8 cellular contexts compared by ENCODE assay signal in genomic region chr19:48391100-48392005, GRCh38. TPM values are rescaled to one million over a fixed set of nuclear protein-coding genes. Genes with fewer than 3 reads are reported as not detected.
DNase-seq lines count a peak whose midpoint lies in the region; ATAC-seq and TF ChIP-seq lines count a peak whose summit lies in the region.

TSS of gene KDELR1 (minus strand) at chr19:48391551. CDS start at chr19:48391358, 193 bp downstream.

- TF ChIP-seq CTCF in HEK293 (tag by site-specific recombination; IDR thresholded peaks at IDR 0.05) (peak; percentile 95), activated B cell treated with CpG ODN at 0.5 μM for 24 hours (IDR thresholded peaks at IDR 0.05) (peak; percentile 51), spleen (IDR thresholded peaks at IDR 0.05 in 8 of 11, conservative IDR thresholded peaks at IDR 0.05 in 3 of 11) (peak; percentile 61 to 99 (median 92))

- peaks cover 35% of the 10 kb centered on the region for H3K4me1 Mint-ChIP-seq in activated B cell treated with CpG ODN at 0.5 μM for 24 hours

- peaks cover 29% of the 10 kb centered on the region for H3K36me3 Mint-ChIP-seq in activated B cell treated with CpG ODN at 0.5 μM for 24 hours (ENCODE audit: low read depth)

- no peak for TF ChIP-seq POLR2A in spleen (IDR thresholded peaks at IDR 0.05)

- intact Hi-C loops in activated B cell treated with CpG ODN at 0.5 μM for 24 hours (cut with micrococcal nuclease) (loop anchor here (1.0 to 5.0 kb wide), 5 partner anchors 54 to 121 kb away; partner anchors contain the start of genes CYTH2, GRWD1 and LMTK3), spleen (cut with DNase I; ENCODE audit: low total_unique reads) (no loop called here)

- peak; percentile 69 for DNase-seq in EL
- DNase-seq in NCI-H1694 treated with DMSO at 0.1 percent for 48 hours (lab: John Stamatoyannopoulos, UW): peak; percentile 64
- DNase-seq in activated B cell treated with CpG ODN at 0.5 μM for 24 hours: peak; percentile 83
- DNase-seq in central memory CD4-positive, alpha-beta T cell: peak; percentile 65
- DNase-seq in iris pigment epithelial cell (ENCODE audit: low read depth): peak; percentile 58
- peak; percentile 93 for DNase-seq in spleen

- H3K4me1 ChIP-seq in HEK293 (ENCODE audit: control insufficient read depth, insufficient read depth, low read length) (peaks cover 10% of the 10 kb centered on the region), spleen (peaks cover 2 to 64% (median 37%) of the 10 kb centered on the region in 6 donors)

- 2 to 6% (median 3%) methylated on average over 25 to 42 of the region's 42 CpGs for WGBS in spleen, 5 donors

- CTCF ChIA-PET in HEK293 (lab: Yijun Ruan, JAX): interaction anchor here (0.6 to 3.4 kb wide), 58 partner anchors 10 to 1522 kb away, joined by 3 to 69 read pairs (median 4); partner anchors contain the start of genes GRWD1, SYNGR4 and TMEM143
- CTCF ChIA-PET in activated B cell treated with CpG ODN at 0.5 μM for 24 hours (lab: Charles Lee): interaction anchor here (0.8 to 2.2 kb wide), 16 partner anchors 10 to 220 kb away, joined by 3 to 22 read pairs (median 5); partner anchors contain the start of genes SYNGR4 and TMEM143

- POLR2A ChIA-PET in HEK293 (lab: Yijun Ruan, JAX): interaction anchor here (0.5 to 1.9 kb wide), 26 partner anchors 9 to 1282 kb away, joined by 3 to 42 read pairs (median 4); partner anchors contain the start of genes CARD8, EMP3, RPL18 and SPHK2
- POLR2A ChIA-PET in activated B cell treated with CpG ODN at 0.5 μM for 24 hours (lab: Charles Lee): interaction anchor here (0.6 to 2.1 kb wide), 14 partner anchors 9 to 894 kb away, joined by 3 to 30 read pairs (median 5); partner anchors contain the start of genes GRWD1, RPL18, SPHK2 and SYNGR4

- no peaks in the 10 kb centered on the region for H3K9me3 Mint-ChIP-seq in activated B cell treated with CpG ODN at 0.5 μM for 24 hours

- peaks cover 19% of the 10 kb centered on the region for H3K27me3 Mint-ChIP-seq in activated B cell treated with CpG ODN at 0.5 μM for 24 hours

- ATAC-seq in activated B cell treated with CpG ODN at 0.5 μM for 24 hours (ENCODE audit: low read depth) (peak; percentile 84), GM18870 (IDR thresholded peaks at IDR 0.05; ENCODE audit: unreplicated experiment) (no peak)

- H3K4me3 Mint-ChIP-seq in activated B cell treated with CpG ODN at 0.5 μM for 24 hours: peak within 1 kb of the TSS; percentile 96

- H3K4me3 ChIP-seq in HEK293 (ENCODE audit: low read depth, low read length) (peak within 1 kb of the TSS; percentile 86), spleen (peak within 1 kb of the TSS; percentile 68 to 98 (median 87))

- H3K27me3 ChIP-seq in spleen (replicated peaks in 1 of 7): peaks cover 7 to 42% (median 38%) of the 10 kb centered on the region in 7 donors

- H3K9me3 ChIP-seq in HEK293 (ENCODE audit: control insufficient read depth, insufficient read depth, low read depth, low read length) (no peaks in the 10 kb centered on the region), spleen (no peaks in the 10 kb centered on the region)

- H3K27ac Mint-ChIP-seq in activated B cell treated with CpG ODN at 0.5 μM for 24 hours: peak within 1 kb of the TSS; percentile 88

- H3K36me3 ChIP-seq in HEK293 (ENCODE audit: control insufficient read depth in 2 of 2, insufficient read depth in 1 of 2, low read length in 2 of 2) (peaks cover 32 to 33% of the 10 kb centered on the region in 2 experiments), spleen (peaks cover 0 to 32% (median 27%) of the 10 kb centered on the region in 6 donors)

- peak within 1 kb of the TSS; percentile 94 for H3K27ac ChIP-seq in HEK293 (ENCODE audit: extremely low read depth, low read depth, low read length)
- peak within 1 kb of the TSS; percentile 78 to 93 (median 88) for H3K27ac ChIP-seq in spleen

TF ChIP-seq in HEK293, 187 proteins besides CTCF, POLR2A, EP300 and RAD21 (continues in another document):
- TF ChIP-seq RBAK (tag by site-specific recombination; IDR thresholded peaks at IDR 0.05): no peak
- 0 out of 2 replicates have a peak, but pooled peaks have one; percentile 36 for TF ChIP-seq SP2 (tag by site-specific recombination; IDR thresholded peaks at IDR 0.05)
- TF ChIP-seq ZBTB17 (tag by site-specific recombination; IDR thresholded peaks at IDR 0.05): peak; percentile 21
- TF ChIP-seq PBX3 (CRISPR knock-in tag; IDR thresholded peaks at IDR 0.05): no peak
- TF ChIP-seq ZNF624 (tag by site-specific recombination; IDR thresholded peaks at IDR 0.05): no peak
- TF ChIP-seq ZNF830 (tag by site-specific recombination; IDR thresholded peaks at IDR 0.05; ENCODE audit: low read depth): no peak
- peak; percentile 85 for TF ChIP-seq KLF8 (tag by site-specific recombination; IDR thresholded peaks at IDR 0.05)
- TF ChIP-seq ZBTB20 (tag by site-specific recombination; IDR thresholded peaks at IDR 0.05): peak; percentile 23; the same call in 1 of the 2 replicates
- TF ChIP-seq ZNF660 (tag by site-specific recombination; IDR thresholded peaks at IDR 0.05): peak; percentile 62
- peak; percentile 19 for TF ChIP-seq KLF9 (tag by site-specific recombination; IDR thresholded peaks at IDR 0.05; ENCODE audit: low read depth)
- TF ChIP-seq KLF17 (tag by site-specific recombination; IDR thresholded peaks at IDR 0.05): peak; percentile 23; the same call in 1 of the 2 replicates
- TF ChIP-seq, protein P1, sequence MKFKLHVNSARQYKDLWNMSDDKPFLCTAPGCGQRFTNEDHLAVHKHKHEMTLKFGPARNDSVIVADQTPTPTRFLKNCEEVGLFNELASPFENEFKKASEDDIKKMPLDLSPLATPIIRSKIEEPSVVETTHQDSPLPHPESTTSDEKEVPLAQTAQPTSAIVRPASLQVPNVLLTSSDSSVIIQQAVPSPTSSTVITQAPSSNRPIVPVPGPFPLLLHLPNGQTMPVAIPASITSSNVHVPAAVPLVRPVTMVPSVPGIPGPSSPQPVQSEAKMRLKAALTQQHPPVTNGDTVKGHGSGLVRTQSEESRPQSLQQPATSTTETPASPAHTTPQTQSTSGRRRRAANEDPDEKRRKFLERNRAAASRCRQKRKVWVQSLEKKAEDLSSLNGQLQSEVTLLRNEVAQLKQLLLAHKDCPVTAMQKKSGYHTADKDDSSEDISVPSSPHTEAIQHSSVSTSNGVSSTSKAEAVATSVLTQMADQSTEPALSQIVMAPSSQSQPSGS (tag by site-specific recombination; IDR thresholded peaks at IDR 0.05; ENCODE audit: low read depth): no peak
- no peak for TF ChIP-seq REST (tag by site-specific recombination; IDR thresholded peaks at IDR 0.05)
- TF ChIP-seq ZNF449 (tag by site-specific recombination; IDR thresholded peaks at IDR 0.05): no peak

RNA-seq across cellular contexts. Expression of gene KDELR1, which starts in this region (rescaled TPM):
- 50.8 and 51.9 TPM in 2 replicates for total RNA-seq in activated B cell treated with CpG ODN at 0.5 μM for 24 hours
- total RNA-seq in spleen: 10 to 100 TPM; 61.7 to 95.9 (median 76.2) TPM
- polyA plus RNA-seq in spleen: 10 to 100 TPM; 36.2 to 55.9 (median 45.0) TPM
